ENCODE assay signal across 16 cellular contexts in the genomic region with DNA sequence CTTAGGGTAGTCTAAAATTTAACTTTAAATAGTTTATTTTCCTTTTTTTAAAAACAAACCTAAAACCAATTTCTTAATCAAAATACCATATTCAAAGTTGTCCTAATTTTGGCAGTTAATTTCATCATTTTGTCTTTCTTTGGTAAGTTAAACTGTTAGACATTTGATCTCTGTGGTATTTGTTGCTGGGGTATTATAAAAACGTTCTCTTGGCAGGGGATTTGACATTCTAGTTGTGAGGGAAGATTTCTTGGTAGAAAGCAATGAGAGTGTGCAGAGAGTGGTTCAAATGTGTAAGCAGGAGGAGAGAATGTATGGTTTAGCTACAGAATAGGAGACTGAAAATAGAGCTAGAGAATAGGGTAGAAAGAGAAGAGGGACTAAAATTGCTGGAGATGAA. TPM values are rescaled to one million over a fixed set of nuclear protein-coding genes. Genes with fewer than 3 reads are reported as not detected.
"Had no signal": no experiment of that assay in that cellular context is flagged by ENCODE, and none has a peak within 500 bp of the region (broad histone marks: within the 10 kb centered on the region; RNA-seq: fewer than 3 reads in every experiment).

No MANE protein-coding gene starts in this region.

- H3K36me3 Mint-ChIP-seq: memory B cell had no signal

- DNase-seq: activated B cell treated with CpG ODN at 0.5 μM for 24 hours; activated CD4-positive, alpha-beta T cell treated with anti-CD3 and anti-CD28 coated beads, Interleukin-2, amount 10 ng/mL, durations not matched to agents 7 days and 5 days; activated naive CD4-positive, alpha-beta T cell treated with anti-CD3 and anti-CD28 coated beads, Interleukin-2, amount 50 U/mL, for 16 hours; amniotic stem cell; foreskin fibroblast; glutamatergic neuron; pancreas; stimulated activated CD4-positive, alpha-beta T cell treated with anti-CD3 and anti-CD28 coated beads, Interleukin-4, amount 100 ng/mL, for 4 hours; stomach; T-helper 1 cell had no signal

- FAIRE-seq: pancreas had no signal

- H3K27me3 ChIP-seq: breast epithelium, left lung, pancreas, stomach, vagina had no signal

- H3K27ac Mint-ChIP-seq: activated B cell treated with CpG ODN at 0.5 μM for 24 hours; activated CD4-positive, alpha-beta T cell treated with anti-CD3 and anti-CD28 coated beads, Interleukin-2, amount 10 ng/mL, durations not matched to agents 7 days and 5 days; memory B cell had no signal

- H3K27me3 Mint-ChIP-seq: activated B cell treated with CpG ODN at 0.5 μM for 24 hours, memory B cell had no signal

- H3K4me3 Mint-ChIP-seq: activated B cell treated with CpG ODN at 0.5 μM for 24 hours; activated CD4-positive, alpha-beta T cell treated with anti-CD3 and anti-CD28 coated beads, Interleukin-2, amount 10 ng/mL, durations not matched to agents 7 days and 5 days; memory B cell; nephron had no signal

- H3K4me1 Mint-ChIP-seq: activated B cell treated with CpG ODN at 0.5 μM for 24 hours; activated CD4-positive, alpha-beta T cell treated with anti-CD3 and anti-CD28 coated beads, Interleukin-2, amount 10 ng/mL, durations not matched to agents 7 days and 5 days; memory B cell had no signal

- ATAC-seq: esophagus mucosa, left lung, pancreas had no signal

- H3K9me3 ChIP-seq: breast epithelium, left lung, pancreas, stomach, vagina had no signal

- H3K4me1 ChIP-seq: breast epithelium, left lung had no signal

- H3K9me3 Mint-ChIP-seq: activated B cell treated with CpG ODN at 0.5 μM for 24 hours; activated CD4-positive, alpha-beta T cell treated with anti-CD3 and anti-CD28 coated beads, Interleukin-2, amount 10 ng/mL, durations not matched to agents 7 days and 5 days; memory B cell; nephron had no signal

- H3K27ac ChIP-seq: breast epithelium, left lung, pancreas, stomach, vagina had no signal

RNA-seq across cellular contexts. Expression of a gene that starts 14.6 kb away (rescaled TPM):
- total RNA-seq: activated B cell treated with CpG ODN at 0.5 μM for 24 hours; activated CD4-positive, alpha-beta T cell treated with anti-CD3 and anti-CD28 coated beads, Interleukin-2, amount 10 ng/mL, durations not matched to agents 7 days and 5 days had no signal
